ENCODE assay signal across 28 cellular contexts in the genomic region with DNA sequence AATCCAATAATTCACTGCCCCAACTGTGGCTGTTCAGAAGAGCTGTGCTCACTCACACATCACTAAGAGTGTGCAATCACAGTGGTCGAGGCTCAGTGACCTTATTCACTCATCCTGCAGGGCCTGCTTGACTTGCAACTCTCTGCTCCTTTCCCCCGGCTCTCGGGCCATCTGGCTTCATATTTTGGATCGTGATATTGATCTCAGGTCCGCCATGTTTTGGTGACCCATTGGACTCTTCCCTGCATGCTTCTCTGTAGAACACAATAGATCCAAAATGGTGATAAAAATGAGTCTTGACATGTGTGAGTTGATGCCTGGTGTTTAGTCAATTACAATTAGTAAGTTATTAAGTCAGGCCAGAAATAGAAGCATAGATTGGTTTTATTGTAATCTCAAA.
"Had no signal": no experiment of that assay in that cellular context is flagged by ENCODE, and none has a peak within 500 bp of the region (broad histone marks: within the 10 kb centered on the region; RNA-seq: fewer than 3 reads in every experiment).

No MANE protein-coding gene starts in this region.

- H3K4me3 Mint-ChIP-seq: immature natural killer cell; naive thymus-derived CD4-positive, alpha-beta T cell; natural killer cell treated with Interleukin-12 subunit alpha and Interleukin-12 subunit beta and Interleukin-15 and Interleukin-18, amount 100 ng/mL, for 72 hours; neural crest cell; stimulated activated memory B cell treated with anti-CD40 and anti-IgM and Interleukin-4, amounts not matched to agents 10 μg/mL and 1 μg/mL and 100 μg/mL, for 72 hours; stimulated activated naive CD8-positive, alpha-beta T cell treated with anti-CD3 and anti-CD28 coated beads, Interleukin-15, amount 100 ng/mL, for 72 hours had no signal

- H3K36me3 ChIP-seq: heart left ventricle, left ventricle myocardium inferior, pancreas, prostate gland, right atrium auricular region, right lobe of liver, tibial nerve, upper lobe of left lung had no signal

- H3K36me3 Mint-ChIP-seq: immature natural killer cell; naive thymus-derived CD4-positive, alpha-beta T cell; natural killer cell treated with Interleukin-12 subunit alpha and Interleukin-12 subunit beta and Interleukin-15 and Interleukin-18, amount 100 ng/mL, for 72 hours; stimulated activated memory B cell treated with anti-CD40 and anti-IgM and Interleukin-4, amounts not matched to agents 10 μg/mL and 1 μg/mL and 100 μg/mL, for 72 hours had no signal

- H3K27me3 Mint-ChIP-seq: stimulated activated memory B cell treated with anti-CD40 and anti-IgM and Interleukin-4, amounts not matched to agents 10 μg/mL and 1 μg/mL and 100 μg/mL, for 72 hours; stimulated activated naive CD8-positive, alpha-beta T cell treated with anti-CD3 and anti-CD28 coated beads, Interleukin-15, amount 100 ng/mL, for 72 hours had no signal

- H3K4me3 ChIP-seq: heart left ventricle, left ventricle myocardium inferior, lung, mucosa of descending colon, pancreas, prostate gland, right atrium auricular region, right lobe of liver, smooth muscle cell, tibial nerve, upper lobe of left lung had no signal

- H3K4me2 ChIP-seq: smooth muscle cell had no signal

- H3K9me3 ChIP-seq: heart left ventricle, left ventricle myocardium inferior, mucosa of descending colon, pancreas, prostate gland, right atrium auricular region, right lobe of liver, tibial nerve, upper lobe of left lung had no signal

- H3K27ac ChIP-seq: heart left ventricle, left ventricle myocardium inferior, pancreas, prostate gland, right lobe of liver, tibial nerve, upper lobe of left lung had no signal

- H3K27me3 ChIP-seq: heart left ventricle, pancreas, right atrium auricular region, right lobe of liver, tibial nerve, upper lobe of left lung had no signal

- H3K27ac Mint-ChIP-seq: immature natural killer cell; naive thymus-derived CD4-positive, alpha-beta T cell; natural killer cell treated with Interleukin-12 subunit alpha and Interleukin-12 subunit beta and Interleukin-15 and Interleukin-18, amount 100 ng/mL, for 72 hours; stimulated activated memory B cell treated with anti-CD40 and anti-IgM and Interleukin-4, amounts not matched to agents 10 μg/mL and 1 μg/mL and 100 μg/mL, for 72 hours; stimulated activated naive CD8-positive, alpha-beta T cell treated with anti-CD3 and anti-CD28 coated beads, Interleukin-15, amount 100 ng/mL, for 72 hours had no signal

- ATAC-seq: heart left ventricle; mucosa of descending colon; naive thymus-derived CD4-positive, alpha-beta T cell; natural killer cell treated with Interleukin-12 subunit alpha and Interleukin-12 subunit beta and Interleukin-15 and Interleukin-18, amount 100 ng/mL, for 72 hours; pancreas; right lobe of liver; stimulated activated memory B cell treated with anti-CD40 and anti-IgM and Interleukin-4, amounts not matched to agents 10 μg/mL and 1 μg/mL and 100 μg/mL, for 72 hours; stimulated activated naive CD8-positive, alpha-beta T cell treated with anti-CD3 and anti-CD28 coated beads, Interleukin-15, amount 100 ng/mL, for 72 hours had no signal

- H3K9me3 Mint-ChIP-seq: stimulated activated memory B cell treated with anti-CD40 and anti-IgM and Interleukin-4, amounts not matched to agents 10 μg/mL and 1 μg/mL and 100 μg/mL, for 72 hours; stimulated activated naive CD8-positive, alpha-beta T cell treated with anti-CD3 and anti-CD28 coated beads, Interleukin-15, amount 100 ng/mL, for 72 hours had no signal

- H3K4me1 ChIP-seq: pancreas, prostate gland, right lobe of liver, tibial nerve, upper lobe of left lung had no signal

- H3K4me1 Mint-ChIP-seq: immature natural killer cell; naive thymus-derived CD4-positive, alpha-beta T cell; stimulated activated memory B cell treated with anti-CD40 and anti-IgM and Interleukin-4, amounts not matched to agents 10 μg/mL and 1 μg/mL and 100 μg/mL, for 72 hours; stimulated activated naive CD8-positive, alpha-beta T cell treated with anti-CD3 and anti-CD28 coated beads, Interleukin-15, amount 100 ng/mL, for 72 hours had no signal

- DNase-seq: heart left ventricle; hypothalamus; immature natural killer cell; kidney; left ventricle myocardium inferior; midbrain; mucosa of descending colon; naive thymus-derived CD4-positive, alpha-beta T cell; nucleus accumbens; pancreas; posterior cingulate gyrus; right lobe of liver; stimulated activated CD4-positive, alpha-beta T cell treated with anti-CD3 and anti-CD28 coated beads, Interleukin-1b, Interleukin-23, amount 100 ng/mL, for 48 hours; stimulated activated CD4-positive, alpha-beta T cell treated with anti-CD3 and anti-CD28 coated beads, Interleukin-2, amount 100 ng/mL, for 48 hours; stimulated activated CD4-positive, alpha-beta T cell treated with anti-CD3 and anti-CD28 coated beads, Interleukin-4, amount 100 ng/mL, for 4 hours; stimulated activated CD8-positive, alpha-beta memory T cell treated with anti-CD3 and anti-CD28 coated beads, Interleukin-4, amount 100 ng/mL, for 48 hours; stimulated activated naive CD4-positive, alpha-beta T cell treated with Interleukin-2 at 50 U/mL for 16 hours; stimulated activated naive CD8-positive, alpha-beta T cell treated with anti-CD3 and anti-CD28 coated beads, Interleukin-15, amount 100 ng/mL, for 72 hours; substantia nigra; upper lobe of left lung had no signal
